Comparison of ENCODE assay signal across 5 cellular contexts in the genomic region with DNA sequence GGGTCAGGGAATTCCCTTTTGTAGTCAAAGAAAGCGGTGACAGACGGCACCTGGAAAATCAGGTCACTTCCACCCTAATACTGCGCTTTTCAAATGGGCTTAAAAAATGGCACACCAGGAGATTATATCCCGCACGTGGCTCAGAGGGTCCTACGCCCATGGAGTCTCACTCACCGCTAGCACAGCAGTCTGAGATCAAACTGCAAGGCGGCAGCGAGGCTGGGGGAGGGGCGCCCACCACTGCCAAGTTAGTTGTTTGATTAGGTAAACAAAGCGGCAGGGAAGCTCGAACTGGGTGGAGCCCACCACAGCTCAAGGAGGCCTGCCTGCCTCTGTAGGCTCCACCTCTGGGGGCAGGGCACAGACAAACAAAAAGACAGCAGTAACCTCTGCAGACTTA.
A peak's percentile ranks its signal among the peaks of the same experiment; 100 is the strongest.
DNase-seq lines count a peak whose midpoint lies in the region; ATAC-seq lines count a peak whose summit lies in the region.
"Not testable (repeated sequence)": the region's sequence is repeated elsewhere in the genome, so short reads cannot be mapped to it uniquely, and the experiment has no call there.

No MANE protein-coding gene starts in this region.

- H3K27me3 Mint-ChIP-seq in activated CD4-positive, alpha-beta T cell treated with anti-CD3 and anti-CD28 coated beads, Interleukin-2, amount 10 ng/mL, durations not matched to agents 24 days and 14 days; activated T-cell treated with anti-CD3 and anti-CD28 coated beads, Interleukin-2, amount 50 U/mL, for 72 hours (ENCODE audit: low read depth); activated naive CD4-positive, alpha-beta T cell treated with anti-CD3 and anti-CD28 coated beads for 36 hours (ENCODE audit: low read depth); activated naive CD8-positive, alpha-beta T cell treated with anti-CD3 and anti-CD28 coated beads, Interleukin-2, amount 50 U/mL, for 24 hours: not testable (repeated sequence)

- intact Hi-C loops in activated CD4-positive, alpha-beta T cell treated with anti-CD3 and anti-CD28 coated beads, Interleukin-2, amount 10 ng/mL, durations not matched to agents 24 days and 14 days (cut with micrococcal nuclease); activated naive CD4-positive, alpha-beta T cell treated with anti-CD3 and anti-CD28 coated beads for 36 hours (cut with micrococcal nuclease); posterior vena cava (cut with DNase I): not testable (repeated sequence)

- DNase-seq in activated CD4-positive, alpha-beta T cell treated with anti-CD3 and anti-CD28 coated beads, Interleukin-2, amount 10 ng/mL, durations not matched to agents 24 days and 14 days; activated T-cell treated with anti-CD3 and anti-CD28 coated beads, Interleukin-2, amount 50 U/mL, for 72 hours; activated naive CD4-positive, alpha-beta T cell treated with anti-CD3 and anti-CD28 coated beads for 36 hours; activated naive CD8-positive, alpha-beta T cell treated with anti-CD3 and anti-CD28 coated beads, Interleukin-2, amount 50 U/mL, for 24 hours: not testable (repeated sequence)
- peak; percentile 60 for DNase-seq in posterior vena cava (ENCODE audit: low spot score)

- not testable (repeated sequence) for H3K4me3 Mint-ChIP-seq in activated CD4-positive, alpha-beta T cell treated with anti-CD3 and anti-CD28 coated beads, Interleukin-2, amount 10 ng/mL, durations not matched to agents 24 days and 14 days; activated T-cell treated with anti-CD3 and anti-CD28 coated beads, Interleukin-2, amount 50 U/mL, for 72 hours; activated naive CD4-positive, alpha-beta T cell treated with anti-CD3 and anti-CD28 coated beads for 36 hours; activated naive CD8-positive, alpha-beta T cell treated with anti-CD3 and anti-CD28 coated beads, Interleukin-2, amount 50 U/mL, for 24 hours

- H3K4me1 Mint-ChIP-seq in activated CD4-positive, alpha-beta T cell treated with anti-CD3 and anti-CD28 coated beads, Interleukin-2, amount 10 ng/mL, durations not matched to agents 24 days and 14 days: peaks cover 20% of the 10 kb centered on the region
- peaks cover 57% of the 10 kb centered on the region for H3K4me1 Mint-ChIP-seq in activated T-cell treated with anti-CD3 and anti-CD28 coated beads, Interleukin-2, amount 50 U/mL, for 72 hours (ENCODE audit: low read depth)
- H3K4me1 Mint-ChIP-seq in activated naive CD4-positive, alpha-beta T cell treated with anti-CD3 and anti-CD28 coated beads for 36 hours (ENCODE audit: low read depth): peaks cover 69% of the 10 kb centered on the region
- H3K4me1 Mint-ChIP-seq in activated naive CD8-positive, alpha-beta T cell treated with anti-CD3 and anti-CD28 coated beads, Interleukin-2, amount 50 U/mL, for 24 hours: peaks cover 71% of the 10 kb centered on the region

- ATAC-seq in activated T-cell treated with anti-CD3 and anti-CD28 coated beads, Interleukin-2, amount 50 U/mL, for 72 hours (replicated peaks in 1 of 2); activated naive CD8-positive, alpha-beta T cell treated with anti-CD3 and anti-CD28 coated beads, Interleukin-2, amount 50 U/mL, for 24 hours: not testable (repeated sequence)

- CTCF ChIA-PET in activated naive CD4-positive, alpha-beta T cell treated with anti-CD3 and anti-CD28 coated beads for 36 hours (lab: Charles Lee): not testable (repeated sequence)

- peak overlapping the region; percentile 75 for H3K27ac Mint-ChIP-seq in activated CD4-positive, alpha-beta T cell treated with anti-CD3 and anti-CD28 coated beads, Interleukin-2, amount 10 ng/mL, durations not matched to agents 24 days and 14 days
- peak overlapping the region; percentile 90 for H3K27ac Mint-ChIP-seq in activated T-cell treated with anti-CD3 and anti-CD28 coated beads, Interleukin-2, amount 50 U/mL, for 72 hours
- H3K27ac Mint-ChIP-seq in activated naive CD4-positive, alpha-beta T cell treated with anti-CD3 and anti-CD28 coated beads for 36 hours: peak overlapping the region; percentile 84
- H3K27ac Mint-ChIP-seq in activated naive CD8-positive, alpha-beta T cell treated with anti-CD3 and anti-CD28 coated beads, Interleukin-2, amount 50 U/mL, for 24 hours: peak overlapping the region; percentile 76

- peaks cover 78% of the 10 kb centered on the region for H3K36me3 Mint-ChIP-seq in activated CD4-positive, alpha-beta T cell treated with anti-CD3 and anti-CD28 coated beads, Interleukin-2, amount 10 ng/mL, durations not matched to agents 24 days and 14 days (ENCODE audit: low read depth)
- peaks cover 30 to 78% of the 10 kb centered on the region in 2 donors for H3K36me3 Mint-ChIP-seq in activated T-cell treated with anti-CD3 and anti-CD28 coated beads, Interleukin-2, amount 50 U/mL, for 72 hours (ENCODE audit: insufficient read depth in 2 of 2)
- peaks cover 62% of the 10 kb centered on the region for H3K36me3 Mint-ChIP-seq in activated naive CD4-positive, alpha-beta T cell treated with anti-CD3 and anti-CD28 coated beads for 36 hours (ENCODE audit: low read depth)
- H3K36me3 Mint-ChIP-seq in activated naive CD8-positive, alpha-beta T cell treated with anti-CD3 and anti-CD28 coated beads, Interleukin-2, amount 50 U/mL, for 24 hours (ENCODE audit: low read depth): peaks cover 78% of the 10 kb centered on the region

- not testable (repeated sequence) for H3K9me3 Mint-ChIP-seq in activated CD4-positive, alpha-beta T cell treated with anti-CD3 and anti-CD28 coated beads, Interleukin-2, amount 10 ng/mL, durations not matched to agents 24 days and 14 days
- H3K9me3 Mint-ChIP-seq in activated T-cell treated with anti-CD3 and anti-CD28 coated beads, Interleukin-2, amount 50 U/mL, for 72 hours: peaks cover 9 to 17% of the 10 kb centered on the region in 2 donors
- peaks cover 31% of the 10 kb centered on the region for H3K9me3 Mint-ChIP-seq in activated naive CD4-positive, alpha-beta T cell treated with anti-CD3 and anti-CD28 coated beads for 36 hours
- peaks cover 17% of the 10 kb centered on the region for H3K9me3 Mint-ChIP-seq in activated naive CD8-positive, alpha-beta T cell treated with anti-CD3 and anti-CD28 coated beads, Interleukin-2, amount 50 U/mL, for 24 hours
